In genomic region chr16:30953511-30954124, GRCh38 we compare ENCODE assay signal across 8 cellular contexts. TPM values are rescaled to one million over a fixed set of nuclear protein-coding genes. Genes with fewer than 3 reads are reported as not detected.
DNase-seq lines count a peak whose midpoint lies in the region; ATAC-seq, FAIRE-seq and TF ChIP-seq lines count a peak whose summit lies in the region.

No MANE protein-coding gene starts in this region.

- H3K9me3 ChIP-seq in body of pancreas (no peaks in the 10 kb centered on the region), kidney (ENCODE audit: control insufficient read depth in 1 of 2, low read length in 2 of 2) (no peaks in the 10 kb centered on the region)

- H3K4me1 ChIP-seq in body of pancreas (peaks cover 47% of the 10 kb centered on the region), kidney (ENCODE audit: control insufficient read depth in 1 of 2, insufficient read depth in 1 of 2, low read depth in 1 of 2, low read length in 2 of 2) (peaks cover 15 to 34% of the 10 kb centered on the region in 2 donors)

- TF ChIP-seq CTCF in body of pancreas (IDR thresholded peaks at IDR 0.05): peak; percentile 27 to 48 (median 44)
- TF ChIP-seq CTCF in kidney (IDR thresholded peaks at IDR 0.05; ENCODE audit: borderline replicate concordance, extremely low read depth, insufficient read depth): peak; percentile 42

- ATAC-seq in body of pancreas (no peak), GM19023 (IDR thresholded peaks at IDR 0.05; ENCODE audit: unreplicated experiment) (no peak)

- peak; percentile 59 for DNase-seq in NCI-H2196 (lab: John Stamatoyannopoulos, UW; ENCODE audit: unreplicated experiment)
- no peak for DNase-seq in NCI-H2196 treated with DMSO at 0.1 percent for 48 hours (lab: John Stamatoyannopoulos, UW; ENCODE audit: unreplicated experiment)
- DNase-seq in NCI-H1694 treated with DMSO at 0.1 percent for 48 hours (lab: John Stamatoyannopoulos, UW): peak; percentile 80
- DNase-seq in T1000 (lab: John Stamatoyannopoulos, UW): peak; percentile 35
- peak; percentile 57 to 67 (median 60) for DNase-seq in body of pancreas
- no peak for DNase-seq in kidney
- peak; percentile 67 for DNase-seq in stimulated activated CD4-positive, alpha-beta T cell treated with anti-CD3 and anti-CD28 coated beads, Interleukin-4, amount 100 ng/mL, for 24 hours

- intact Hi-C loops in body of pancreas (cut with DNase I): no loop called here
- intact Hi-C loops in kidney (cut with DNase I): no loop called here

- no peaks in the 10 kb centered on the region for H3K36me3 ChIP-seq in body of pancreas (replicated peaks in 1 of 2; ENCODE audit: insufficient read depth in 1 of 2, low read depth in 2 of 2)
- H3K36me3 ChIP-seq in kidney (ENCODE audit: control insufficient read depth in 1 of 2, insufficient read depth in 2 of 2, low read length in 2 of 2): no peaks in the 10 kb centered on the region

- no peak for TF ChIP-seq POLR2A in body of pancreas (IDR thresholded peaks at IDR 0.05)

- no peak for FAIRE-seq in kidney (lab: Jason Lieb, UNC)

- no peak overlapping the region for H3K9ac ChIP-seq in kidney (ENCODE audit: low read length in 2 of 2)

- WGBS in body of pancreas, 2 donors: 43 to 53% methylated on average over 8 to 14 of the region's 15 CpGs

- no peaks in the 10 kb centered on the region for H3K27me3 ChIP-seq in body of pancreas

- H3K4me3 ChIP-seq in body of pancreas (no peak overlapping the region), kidney (ENCODE audit: low read length in 2 of 2) (no peak overlapping the region)

- H3K27ac ChIP-seq in body of pancreas (peak overlapping the region in 2 of 4 donors; percentile 28 to 43), kidney (ENCODE audit: low read depth in 2 of 2, low read length in 2 of 2) (no peak overlapping the region)

RNA-seq across cellular contexts. Expression of gene SETD1A, which starts 3.9 kb away (rescaled TPM):
- total RNA-seq in body of pancreas (10 to 100 TPM in 1 of 2 donors, 1 to 10 TPM in 1; 4.7 to 10.9 TPM), kidney (18.8 TPM)
- 4.8 TPM for polyA plus RNA-seq in kidney (ENCODE audit: insufficient read depth, low read depth, low replicate concordance)

RNA-seq across cellular contexts. Expression of gene ORAI3, which starts 4.8 kb away (rescaled TPM):
- total RNA-seq in body of pancreas (10 to 100 TPM in 1 of 2 donors, 1 to 10 TPM in 1; 7.9 to 27.2 TPM), kidney (23.1 TPM)
- 32.3 TPM for polyA plus RNA-seq in kidney (ENCODE audit: insufficient read depth, low read depth, low replicate concordance)

RNA-seq across cellular contexts. Expression of gene FBXL19, which starts 30.2 kb away (rescaled TPM):
- 10 to 100 TPM in 1 of 2 donors, 1 to 10 TPM in 1; 8.6 to 21.1 TPM for total RNA-seq in body of pancreas
- 18.9 TPM for total RNA-seq in kidney
- polyA plus RNA-seq in kidney (ENCODE audit: insufficient read depth, low read depth, low replicate concordance): 7.4 TPM

RNA-seq across cellular contexts. Expression of gene HSD3B7, which starts 31.4 kb away (rescaled TPM):
- 10 to 100 TPM; 20.5 to 21.4 TPM for total RNA-seq in body of pancreas
- 40.5 TPM for total RNA-seq in kidney
- 24.4 TPM for polyA plus RNA-seq in kidney (ENCODE audit: insufficient read depth, low read depth, low replicate concordance)

RNA-seq across cellular contexts. Expression of gene STX1B, which starts 56.8 kb away (rescaled TPM):
- under 1 TPM; 0.26 to 0.33 TPM for total RNA-seq in body of pancreas
- total RNA-seq in kidney: 1.7 TPM
- 0.22 TPM for polyA plus RNA-seq in kidney (ENCODE audit: insufficient read depth, low read depth, low replicate concordance)

Comparison
In these comparisons a context has a peak if more than half of its experiments do, and no peak if none do; other contexts are left out.
1. DNase-seq: peak in NCI-H2196 (single experiment), NCI-H1694 treated with DMSO at 0.1 percent for 48 hours (single experiment), T1000 (single experiment), body of pancreas (4 of 4) and stimulated activated CD4-positive, alpha-beta T cell treated with anti-CD3 and anti-CD28 coated beads, Interleukin-4, amount 100 ng/mL, for 24 hours (single experiment); none in NCI-H2196 treated with DMSO at 0.1 percent for 48 hours (single experiment) and kidney (single experiment).